ENCODE assay signal across 22 cellular contexts in the genomic region with DNA sequence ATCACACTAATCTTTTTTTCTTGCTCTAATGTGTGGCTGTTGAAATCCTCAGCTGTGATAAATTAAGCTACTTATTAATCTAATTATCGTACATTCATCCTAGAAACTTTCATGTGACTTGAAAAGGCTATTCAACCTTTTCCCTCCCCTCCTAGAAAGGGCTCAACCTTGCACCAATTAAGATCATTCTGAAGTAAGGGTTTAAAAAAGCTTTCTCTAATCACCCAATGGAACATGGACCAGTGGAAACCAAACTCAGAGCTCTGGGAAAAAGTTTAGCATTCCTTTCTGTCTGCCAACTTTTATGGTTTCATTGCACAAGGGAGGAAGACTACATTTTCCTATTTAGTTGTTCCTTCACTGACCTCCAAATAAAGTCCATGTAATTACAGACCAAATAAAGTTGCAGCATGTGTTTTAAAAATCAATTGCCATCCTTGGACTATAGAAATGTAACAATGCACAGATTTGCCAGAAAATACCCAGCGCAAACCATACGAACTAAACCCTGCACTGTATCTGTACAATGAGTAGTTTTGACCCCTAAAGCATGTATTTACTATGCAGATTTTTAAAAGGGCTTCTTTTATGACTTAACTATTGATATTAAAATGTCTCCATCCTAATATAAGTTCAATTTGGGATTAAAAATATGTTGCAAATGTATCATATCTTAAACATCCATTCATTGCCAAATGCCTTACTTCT.
"Had no signal": no experiment of that assay in that cellular context is flagged by ENCODE, and none has a peak within 500 bp of the region (broad histone marks: within the 10 kb centered on the region; RNA-seq: fewer than 3 reads in every experiment).

No MANE protein-coding gene starts in this region.

- H3K4me3 ChIP-seq: SJSA1 had no signal

- H3K36me3 Mint-ChIP-seq: activated naive CD8-positive, alpha-beta T cell treated with anti-CD3 and anti-CD28 coated beads for 36 hours had no signal

- H3K36me3 ChIP-seq: SJSA1 had no signal

- H3K27ac Mint-ChIP-seq: activated CD8-positive, alpha-beta T cell treated with anti-CD3 and anti-CD28 coated beads for 36 hours; activated naive CD4-positive, alpha-beta T cell treated with anti-CD3 and anti-CD28 coated beads for 36 hours; activated naive CD8-positive, alpha-beta T cell treated with anti-CD3 and anti-CD28 coated beads for 36 hours; activated T-helper 1 cell treated with anti-CD3 and anti-CD28 coated beads, Interleukin-12 subunit alpha, Interleukin-12 subunit beta, Interleukin-2, Interleukin-4 antibody, amounts not matched to agents 30 ng/mL and 10 ng/mL and 1 ng/mL, durations not matched to agents 14 hours and 24 hours and 36 hours; T-helper 1 cell treated with Interleukin-12 subunit alpha and Interleukin-12 subunit beta and Interleukin-4 antibody, amounts not matched to agents 30 μg/mL and 1 μg/mL, for 36 hours had no signal

- H3K27ac ChIP-seq: SJSA1 had no signal

- ATAC-seq: activated CD4-positive, CD25-positive, alpha-beta regulatory T cell treated with anti-CD3 and anti-CD28 coated beads, Interleukin-2, amount 50 U/mL, for 24 hours; activated CD8-positive, alpha-beta T cell treated with anti-CD3 and anti-CD28 coated beads for 36 hours; PC-3; SK-N-SH treated with all-trans-retinoic acid at 6 μM for 48 hours had no signal

- H3K4me1 ChIP-seq: SJSA1 had no signal

- H3K9me3 ChIP-seq: SJSA1 had no signal

- H3K4me1 Mint-ChIP-seq: activated naive CD8-positive, alpha-beta T cell treated with anti-CD3 and anti-CD28 coated beads for 36 hours had no signal

- DNase-seq: activated CD4-positive, alpha-beta T cell treated with anti-CD3 and anti-CD28 coated beads for 4 hours; activated CD8-positive, alpha-beta memory T cell treated with anti-CD3 and anti-CD28 coated beads, Interleukin-2, amount 50 U/mL, for 48 hours; activated CD8-positive, alpha-beta T cell treated with anti-CD3 and anti-CD28 coated beads for 36 hours; activated gamma-delta T cell; activated naive CD4-positive, alpha-beta T cell treated with anti-CD3 and anti-CD28 coated beads for 36 hours; activated naive CD8-positive, alpha-beta T cell treated with anti-CD3 and anti-CD28 coated beads for 36 hours; activated T-cell treated with anti-CD3 and anti-CD28 coated beads, Interleukin-2, amount 50 U/mL, for 1 hour; cerebellar nuclear complex; KBM-7; NCI-H1092; NCI-H1694; NCI-H2029; NCI-H345; NCI-H510A; PC-3; SHP77; SW 1271 had no signal

- H3K9me3 Mint-ChIP-seq: activated CD8-positive, alpha-beta T cell treated with anti-CD3 and anti-CD28 coated beads for 36 hours; activated naive CD4-positive, alpha-beta T cell treated with anti-CD3 and anti-CD28 coated beads for 36 hours; activated naive CD8-positive, alpha-beta T cell treated with anti-CD3 and anti-CD28 coated beads for 36 hours; activated T-helper 1 cell treated with anti-CD3 and anti-CD28 coated beads, Interleukin-12 subunit alpha, Interleukin-12 subunit beta, Interleukin-2, Interleukin-4 antibody, amounts not matched to agents 30 ng/mL and 10 ng/mL and 1 ng/mL, durations not matched to agents 14 hours and 24 hours and 36 hours; T-helper 1 cell treated with Interleukin-12 subunit alpha and Interleukin-12 subunit beta and Interleukin-4 antibody, amounts not matched to agents 30 μg/mL and 1 μg/mL, for 36 hours had no signal

- H3K4me3 Mint-ChIP-seq: activated CD8-positive, alpha-beta T cell treated with anti-CD3 and anti-CD28 coated beads for 36 hours; activated naive CD4-positive, alpha-beta T cell treated with anti-CD3 and anti-CD28 coated beads for 36 hours; activated naive CD8-positive, alpha-beta T cell treated with anti-CD3 and anti-CD28 coated beads for 36 hours; activated T-helper 1 cell treated with anti-CD3 and anti-CD28 coated beads, Interleukin-12 subunit alpha, Interleukin-12 subunit beta, Interleukin-2, Interleukin-4 antibody, amounts not matched to agents 30 ng/mL and 10 ng/mL and 1 ng/mL, durations not matched to agents 14 hours and 24 hours and 36 hours; T-helper 1 cell treated with Interleukin-12 subunit alpha and Interleukin-12 subunit beta and Interleukin-4 antibody, amounts not matched to agents 30 μg/mL and 1 μg/mL, for 36 hours had no signal
